Comparison of ENCODE assay signal across 20 cellular contexts in the genomic region with DNA sequence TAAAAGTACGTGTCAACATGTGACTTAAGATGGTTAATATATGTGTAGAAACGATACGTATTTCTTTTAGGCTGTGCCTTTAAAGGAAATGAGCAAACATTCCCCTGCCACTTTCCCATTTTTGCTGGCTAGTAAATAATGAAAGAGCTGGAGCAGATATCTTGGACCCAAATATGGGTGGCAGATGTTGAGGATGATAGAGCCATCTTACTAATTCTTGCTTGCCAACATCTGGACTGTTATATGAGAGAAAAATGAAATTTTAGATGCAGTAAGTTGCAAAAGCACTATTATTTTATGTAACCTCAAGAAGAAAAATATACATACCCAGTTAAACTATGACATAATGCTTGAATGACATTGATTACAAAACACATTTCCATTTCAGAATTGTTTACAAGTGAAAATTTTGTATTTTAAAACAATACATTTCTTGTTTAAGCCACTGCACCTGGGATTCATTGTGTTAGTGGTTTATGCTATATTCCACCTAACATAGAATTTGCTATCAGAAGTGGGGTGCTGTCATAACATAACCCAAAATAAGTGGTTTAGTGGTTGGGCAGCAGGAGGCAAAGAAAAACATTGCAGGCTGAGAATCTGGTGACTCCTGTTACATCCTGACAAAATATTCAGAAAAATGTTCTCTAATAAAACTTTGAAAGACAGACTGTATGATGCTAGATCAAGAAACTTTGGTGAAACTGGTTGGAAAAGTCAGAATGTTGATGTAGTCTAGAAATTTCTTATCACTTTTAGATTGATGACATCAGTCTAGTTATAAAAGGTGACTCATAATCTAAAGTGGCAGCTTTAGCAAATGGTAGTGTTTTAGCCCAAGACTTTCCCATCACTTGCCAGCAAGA.
DNase-seq lines count a peak whose midpoint lies in the region; ATAC-seq, FAIRE-seq and TF ChIP-seq lines count a peak whose summit lies in the region.
"Had no signal": no experiment of that assay in that cellular context is flagged by ENCODE, and none has a peak within 500 bp of the region (broad histone marks: within the 10 kb centered on the region; RNA-seq: fewer than 3 reads in every experiment).

No MANE protein-coding gene starts in this region.

- H3K36me3 ChIP-seq in astrocyte (ENCODE audit: insufficient read depth, low read length): no peaks in the 10 kb centered on the region
- H3K36me3 ChIP-seq: HAP-1 had no signal

- H4K20me1 ChIP-seq in astrocyte (ENCODE audit: insufficient read depth, low read length): no peaks in the 10 kb centered on the region

- no peak overlapping the region for H3K4me2 ChIP-seq in astrocyte (ENCODE audit: low read length)

- H3K9me3 ChIP-seq in astrocyte (ENCODE audit: insufficient read depth, low read depth, low read length): no peaks in the 10 kb centered on the region
- H3K9me3 ChIP-seq: HAP-1 had no signal

- no peak for TF ChIP-seq CTCF in astrocyte (IDR thresholded peaks at IDR 0.05; ENCODE audit: insufficient read depth, low read depth, low read length)
- TF ChIP-seq CTCF in fibroblast of the aortic adventitia (IDR thresholded peaks at IDR 0.05; ENCODE audit: insufficient read depth, low read length): no peak

- peaks cover 6 to 8% of the 10 kb centered on the region in 2 donors for H3K36me3 Mint-ChIP-seq in activated T-cell treated with anti-CD3 and anti-CD28 coated beads, Interleukin-2, amount 50 U/mL, for 72 hours (ENCODE audit: insufficient read depth in 2 of 2)
- H3K36me3 Mint-ChIP-seq in astrocyte (ENCODE audit: low read depth, unreplicated experiment): no peaks in the 10 kb centered on the region

- peak overlapping the region; percentile 26 for H3K27ac Mint-ChIP-seq in activated T-cell treated with anti-CD3 and anti-CD28 coated beads, Interleukin-2, amount 50 U/mL, for 72 hours
- no peak overlapping the region for H3K27ac Mint-ChIP-seq in astrocyte (ENCODE audit: unreplicated experiment)

- H3K27ac ChIP-seq in astrocyte (ENCODE audit: low read depth, low read length): no peak overlapping the region
- H3K27ac ChIP-seq: C4-2B had no signal

- FAIRE-seq in GM19239 (lab: Jason Lieb, UNC) (peak; percentile 47), astrocyte (lab: Jason Lieb, UNC) (no peak)
- FAIRE-seq: D721Med had no signal

- no peaks in the 10 kb centered on the region for H3K79me2 ChIP-seq in astrocyte (ENCODE audit: insufficient read depth, low read length)

- H3K9ac ChIP-seq in astrocyte (ENCODE audit: low read length): no peak overlapping the region

- peaks cover 15% of the 10 kb centered on the region for H3K4me1 ChIP-seq in astrocyte (ENCODE audit: insufficient read depth, low read length)

- no peaks in the 10 kb centered on the region for H3K27me3 Mint-ChIP-seq in activated T-cell treated with anti-CD3 and anti-CD28 coated beads, Interleukin-2, amount 50 U/mL, for 72 hours (ENCODE audit: low read depth)
- no peaks in the 10 kb centered on the region for H3K27me3 Mint-ChIP-seq in astrocyte (ENCODE audit: low read depth, unreplicated experiment)

- ATAC-seq in activated T-cell treated with anti-CD3 and anti-CD28 coated beads, Interleukin-2, amount 50 U/mL, for 72 hours (replicated peaks in 1 of 2): peak; percentile 26 to 36
- no peak for ATAC-seq in HG03196 (IDR thresholded peaks at IDR 0.05; ENCODE audit: unreplicated experiment)
- ATAC-seq: SK-N-SH treated with all-trans-retinoic acid at 6 μM for 48 hours had no signal

- H3K4me3 ChIP-seq in astrocyte (ENCODE audit: insufficient read depth, low read depth, low read length) (no peak overlapping the region), fibroblast of the aortic adventitia (ENCODE audit: low read depth, low read length) (no peak overlapping the region)
- H3K4me3 ChIP-seq: HAP-1 had no signal

- H3K4me3 Mint-ChIP-seq in activated T-cell treated with anti-CD3 and anti-CD28 coated beads, Interleukin-2, amount 50 U/mL, for 72 hours: no peak overlapping the region
- H3K4me3 Mint-ChIP-seq in astrocyte (ENCODE audit: unreplicated experiment): no peak overlapping the region

- no peaks in the 10 kb centered on the region for H3K27me3 ChIP-seq in astrocyte (ENCODE audit: insufficient read depth, low read length)

- no peak overlapping the region for H2AFZ ChIP-seq in astrocyte (ENCODE audit: low read depth, low read length)

- no peak for DNase-seq in activated T-cell treated with anti-CD3 and anti-CD28 coated beads, Interleukin-2, amount 50 U/mL, for 72 hours
- DNase-seq in activated T-cell treated with anti-CD3 and anti-CD28 coated beads, Interleukin-2, amount 50 U/mL, for 1 hour: no peak
- no peak for DNase-seq in GM19239 (ENCODE audit: insufficient read length, low spot score)
- DNase-seq in astrocyte (ENCODE audit: low read depth): peak; percentile 28
- peak; percentile 35 for DNase-seq in fibroblast of the aortic adventitia (ENCODE audit: low read depth)
- no peak for DNase-seq in NCI-H1092 treated with DMSO at 0.1 percent for 48 hours (lab: John Stamatoyannopoulos, UW)
- DNase-seq: ACHN, AML-193, DMS79 treated with DMSO at 0.1 percent for 48 hours, KBM-7, NCI-H1694 treated with DMSO at 0.1 percent for 48 hours, NCI-H748 treated with DMSO at 0.1 percent for 48 hours, OCI-M1, RPMI8226, SIG-M5 had no signal

- peaks cover 9 to 13% of the 10 kb centered on the region in 2 donors for H3K9me3 Mint-ChIP-seq in activated T-cell treated with anti-CD3 and anti-CD28 coated beads, Interleukin-2, amount 50 U/mL, for 72 hours
- H3K9me3 Mint-ChIP-seq in astrocyte (ENCODE audit: unreplicated experiment): peaks cover 5% of the 10 kb centered on the region

- H3K4me1 Mint-ChIP-seq in activated T-cell treated with anti-CD3 and anti-CD28 coated beads, Interleukin-2, amount 50 U/mL, for 72 hours (ENCODE audit: low read depth): peaks cover 24% of the 10 kb centered on the region
- H3K4me1 Mint-ChIP-seq in astrocyte (ENCODE audit: low read depth, unreplicated experiment): peaks cover 17% of the 10 kb centered on the region

Comparison
In these comparisons a context has a peak if more than half of its experiments do, and no peak if none do; other contexts are left out.
1. DNase-seq: peak in astrocyte (single experiment) and fibroblast of the aortic adventitia (single experiment); none in activated T-cell treated with anti-CD3 and anti-CD28 coated beads, Interleukin-2, amount 50 U/mL, for 72 hours (0 of 2), activated T-cell treated with anti-CD3 and anti-CD28 coated beads, Interleukin-2, amount 50 U/mL, for 1 hour (single experiment), GM19239 (single experiment) and NCI-H1092 treated with DMSO at 0.1 percent for 48 hours (single experiment).